22 cellular contexts compared by ENCODE assay signal in the genomic region with DNA sequence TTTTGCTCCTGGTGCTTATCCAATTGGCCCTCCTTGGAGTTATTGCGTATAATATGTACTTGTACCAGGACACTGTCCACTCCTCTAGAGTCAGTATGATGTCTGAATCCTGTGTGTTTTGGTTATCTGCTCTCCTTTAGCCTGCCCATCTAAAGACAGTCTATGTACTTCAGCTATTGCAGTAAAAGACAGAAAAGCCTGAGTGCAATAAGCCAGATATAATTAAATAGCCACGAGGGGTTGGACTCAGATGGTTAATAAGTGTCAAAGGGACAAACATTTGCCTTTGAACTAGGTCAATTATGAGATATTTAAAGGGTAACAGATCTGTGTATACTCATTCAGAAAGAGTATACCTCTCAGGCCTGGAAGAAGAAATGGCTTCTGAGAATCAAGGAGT.
"Had no signal": no experiment of that assay in that cellular context is flagged by ENCODE, and none has a peak within 500 bp of the region (broad histone marks: within the 10 kb centered on the region; RNA-seq: fewer than 3 reads in every experiment).

No MANE protein-coding gene starts in this region.

- DNase-seq: islet precursor cell; left ventricle myocardium superior; lower lobe of right lung; mammary epithelial cell; mesenchymal stem cell; naive thymus-derived CD8-positive, alpha-beta T cell; nucleus accumbens; pancreas; posterior cingulate gyrus; retina; right cardiac atrium; sigmoid colon; small intestine; spleen; stimulated activated CD4-positive, alpha-beta T cell treated with anti-CD3 and anti-CD28 coated beads, Interleukin-4, amount 100 ng/mL, for 24 hours; stimulated activated naive CD4-positive, alpha-beta T cell; uterus had no signal

- H3K9me3 ChIP-seq: lower lobe of right lung, pancreas, prostate gland, sigmoid colon, spleen, suprapubic skin, thoracic aorta, tibial nerve, uterus had no signal

- H3K4me3 ChIP-seq: lower lobe of right lung, pancreas, prostate gland, sigmoid colon, spleen, suprapubic skin, thoracic aorta, tibial nerve, uterus had no signal

- ATAC-seq: left ventricle myocardium superior; lower lobe of right lung; naive thymus-derived CD8-positive, alpha-beta T cell; right cardiac atrium; stimulated activated effector memory CD8-positive, alpha-beta T cell treated with anti-CD3 and anti-CD28 coated beads, Interleukin-12 subunit alpha, Interleukin-12 subunit beta, amount 100 ng/mL, for 72 hours had no signal

- H3K27ac ChIP-seq: lower lobe of right lung, pancreas, prostate gland, sigmoid colon, spleen, suprapubic skin, thoracic aorta, tibial nerve, uterus had no signal

- H3K36me3 ChIP-seq: lower lobe of right lung, pancreas, prostate gland, sigmoid colon, spleen, suprapubic skin, thoracic aorta, tibial nerve, uterus had no signal

- H3K27me3 ChIP-seq: pancreas, sigmoid colon, spleen, suprapubic skin, tibial nerve, uterus had no signal

- H3K4me1 ChIP-seq: lower lobe of right lung, pancreas, prostate gland, sigmoid colon, spleen, suprapubic skin, tibial nerve, uterus had no signal
